In genomic region chr14:105326568-105326867, GRCh38 we compare ENCODE assay signal across 3 cellular contexts.
TF ChIP-seq lines count a peak whose summit lies in the region.

No MANE protein-coding gene starts in this region.

TF ChIP-seq in SK-N-SH, 30 proteins besides CTCF, POLR2A, EP300 and RAD21:
- TF ChIP-seq RFX5 (IDR thresholded peaks at IDR 0.05; ENCODE audit: low read length) (no peak), REST (IDR thresholded peaks at IDR 0.05; ENCODE audit: low read depth, low read length) (no peak), IRF3 (IDR thresholded peaks at IDR 0.05; ENCODE audit: low read depth, low read length) (no peak), ZBTB33 (IDR thresholded peaks at IDR 0.05; ENCODE audit: borderline replicate concordance, low read depth) (no peak), TAF1 (IDR thresholded peaks at IDR 0.05; ENCODE audit: borderline replicate concordance, low read depth, low read length) (no peak), GABPA (IDR thresholded peaks at IDR 0.05; ENCODE audit: low read depth) (no peak), POLR2AphosphoS5 (IDR thresholded peaks at IDR 0.05; ENCODE audit: low read depth, low read length) (no peak), MXI1 (IDR thresholded peaks at IDR 0.05; ENCODE audit: low read depth, low read length) (no peak), JUND (IDR thresholded peaks at IDR 0.05) (no peak), MEF2A (IDR thresholded peaks at IDR 0.05; ENCODE audit: borderline replicate concordance, low read depth) (no peak), FOXJ3 (CRISPR knock-in tag; IDR thresholded peaks at IDR 0.05) (no peak), GATA2 (CRISPR knock-in tag; IDR thresholded peaks at IDR 0.05) (no peak), NRF1 (IDR thresholded peaks at IDR 0.05; ENCODE audit: low read depth, low read length) (no peak), CHD2 (IDR thresholded peaks at IDR 0.05; ENCODE audit: low read length, partially characterized antibody) (no peak), SMC3 (IDR thresholded peaks at IDR 0.05; ENCODE audit: low read depth, low read length) (no peak)

TF ChIP-seq in SK-N-SH treated with all-trans-retinoic acid at 6 μM for 48 hours, 23 proteins besides CTCF, POLR2A, EP300 and RAD21:
- no peak for TF ChIP-seq ZC3H10 (CRISPR knock-in tag; IDR thresholded peaks at IDR 0.05)
- no peak for TF ChIP-seq PATZ1 (CRISPR knock-in tag; IDR thresholded peaks at IDR 0.05; ENCODE audit: borderline replicate concordance)
- TF ChIP-seq ZNF565 (CRISPR knock-in tag; conservative IDR thresholded peaks at IDR 0.05; ENCODE audit: low read depth) = no peak
- TF ChIP-seq ZFP3 (CRISPR knock-in tag; IDR thresholded peaks at IDR 0.05) = no peak
- no peak for TF ChIP-seq RARB (CRISPR knock-in tag; IDR thresholded peaks at IDR 0.05)
- TF ChIP-seq BACH2 (CRISPR knock-in tag; IDR thresholded peaks at IDR 0.05; ENCODE audit: borderline replicate concordance) = no peak
- TF ChIP-seq ARNTL (CRISPR knock-in tag; IDR thresholded peaks at IDR 0.05; ENCODE audit: borderline replicate concordance, low read depth) = no peak
- no peak for TF ChIP-seq OSR1 (CRISPR knock-in tag; IDR thresholded peaks at IDR 0.05)
- TF ChIP-seq POU6F1 (CRISPR knock-in tag; IDR thresholded peaks at IDR 0.05; ENCODE audit: borderline replicate concordance, low read depth) = no peak
- no peak for TF ChIP-seq ZFP30 (CRISPR knock-in tag; IDR thresholded peaks at IDR 0.05)
- no peak for TF ChIP-seq SNAI2 (CRISPR knock-in tag; IDR thresholded peaks at IDR 0.05)
- TF ChIP-seq TOX (CRISPR knock-in tag; IDR thresholded peaks at IDR 0.05; ENCODE audit: borderline replicate concordance) = no peak
- no peak for TF ChIP-seq PPARA (CRISPR knock-in tag; IDR thresholded peaks at IDR 0.05; ENCODE audit: borderline replicate concordance)
TF ChIP-seq in SK-N-SH treated with all-trans-retinoic acid at 6 μM for 48 hours: peak in this region for 0.

TF ChIP-seq in IMR-90, 13 proteins besides CTCF, POLR2A, EP300 and RAD21:
- no peak for TF ChIP-seq MXI1 (IDR thresholded peaks at IDR 0.05; ENCODE audit: borderline replicate concordance, low read depth, low read length)
- no peak for TF ChIP-seq NFE2L2 (IDR thresholded peaks at IDR 0.05; ENCODE audit: low read depth, low read length)
